Comparison of ENCODE assay signal across 28 cellular contexts in the genomic region with DNA sequence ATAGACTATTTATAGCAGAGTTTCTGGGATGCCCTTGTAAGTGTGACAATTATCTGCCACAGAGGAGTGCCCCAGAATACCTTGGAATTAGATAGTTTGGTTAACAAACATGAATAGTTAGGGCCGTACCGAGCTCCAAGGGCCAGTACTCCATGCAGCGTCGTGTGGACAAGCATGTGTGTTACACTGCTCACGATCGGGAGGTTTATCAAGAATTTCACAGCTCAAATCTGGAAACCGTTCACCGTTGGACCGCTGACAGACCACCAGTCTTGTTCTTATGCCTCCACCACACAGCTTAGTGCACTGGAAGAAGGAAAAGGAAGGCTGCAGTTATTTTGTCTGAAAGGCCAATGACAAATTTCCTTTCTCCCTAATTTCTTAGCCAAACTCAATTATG.
A peak's percentile ranks its signal among the peaks of the same experiment; 100 is the strongest.
DNase-seq lines count a peak whose midpoint lies in the region; ATAC-seq, FAIRE-seq and TF ChIP-seq lines count a peak whose summit lies in the region.
"Had no signal": no experiment of that assay in that cellular context is flagged by ENCODE, and none has a peak within 500 bp of the region (broad histone marks: within the 10 kb centered on the region; RNA-seq: fewer than 3 reads in every experiment).

No MANE protein-coding gene starts in this region.

- no peak for TF ChIP-seq POLR2A in gastroesophageal sphincter (IDR thresholded peaks at IDR 0.05)
- TF ChIP-seq POLR2A in GM12892 (IDR thresholded peaks at IDR 0.05; ENCODE audit: low read depth, low read length) = no peak

- no peak overlapping the region for H2AFZ ChIP-seq in Karpas-422 (ENCODE audit: low read length)
- H2AFZ ChIP-seq: GM23248 had no signal

- no peak overlapping the region for H3K27ac ChIP-seq in Karpas-422 (ENCODE audit: low read length)
- peak overlapping the region in 3 of 4 donors; percentile 72 to 81 (median 78) for H3K27ac ChIP-seq in gastroesophageal sphincter
- H3K27ac ChIP-seq in psoas muscle = peak overlapping the region; percentile 38
- no peak overlapping the region for H3K27ac ChIP-seq in effector memory CD4-positive, alpha-beta T cell (ENCODE audit: insufficient read depth, low read length, poor library complexity, severe bottlenecking)
- H3K27ac ChIP-seq: GM23248, RWPE1, SK-N-MC had no signal

- H3K79me2 ChIP-seq in Karpas-422 (ENCODE audit: low read length) = no peaks in the 10 kb centered on the region

- no peaks in the 10 kb centered on the region for H4K20me1 ChIP-seq in Karpas-422 (ENCODE audit: insufficient read depth, low read depth, low read length)

- no peaks in the 10 kb centered on the region for H3K9me2 ChIP-seq in Karpas-422 (replicated peaks; ENCODE audit: insufficient read depth, low read length)

- H3K36me3 ChIP-seq in Karpas-422 (ENCODE audit: insufficient read depth, low read length) = no peaks in the 10 kb centered on the region
- H3K36me3 ChIP-seq in gastroesophageal sphincter = peaks cover 0 to 5% of the 10 kb centered on the region in 2 donors
- peaks cover 2 to 56% of the 10 kb centered on the region in 2 donors for H3K36me3 ChIP-seq in psoas muscle (ENCODE audit: insufficient read depth in 1 of 2, low read depth in 1 of 2)
- H3K36me3 ChIP-seq in effector memory CD4-positive, alpha-beta T cell (ENCODE audit: control insufficient read depth, insufficient read depth, low read length) = no peaks in the 10 kb centered on the region

- intact Hi-C loops in left ventricle myocardium superior (cut with micrococcal nuclease) (no loop called here), psoas muscle (cut with DNase I) (no loop called here)

- WGBS in gastroesophageal sphincter (ENCODE audit: low coverage in 1 of 2), 2 donors = 83% methylated on average over 9 of the region's 9 CpGs; no CpG with 5 or more reads in 1 of the 2 donors
- WGBS in psoas muscle, 3 donors = 30 to 60% (median 36%) methylated on average over 9 of the region's 9 CpGs

- TF ChIP-seq CTCF in gastroesophageal sphincter (IDR thresholded peaks at IDR 0.05) = no peak
- TF ChIP-seq CTCF in psoas muscle (IDR thresholded peaks at IDR 0.05) = no peak

- DNase-seq in Karpas-422 (peak; percentile 10), left ventricle myocardium superior (peak; percentile 68), psoas muscle (peak in 1 of 2 donors; percentile 47), NCI-H2107 treated with DMSO at 0.1 percent for 48 hours (lab: John Stamatoyannopoulos, UW; ENCODE audit: unreplicated experiment) (no peak), NCI-H446 (lab: John Stamatoyannopoulos, UW) (no peak), GM12892 (ENCODE audit: insufficient read length) (no peak)
- no peak for DNase-seq in effector memory CD4-positive, alpha-beta T cell
- DNase-seq: 8988T; ACHN; BE2C; CD8-positive, alpha-beta memory T cell; DMS 273 treated with DMSO at 0.1 percent for 48 hours; DMS79 treated with DMSO at 0.1 percent for 48 hours; GF-D8; GM23248; H7; MV-4-11; NCI-H1105; NCI-H1436 treated with DMSO at 0.1 percent for 48 hours; NCI-H1930; NCI-H526 treated with DMSO at 0.1 percent for 48 hours; SIG-M5 had no signal

- H3K4me3 ChIP-seq in Karpas-422 (ENCODE audit: low read length) (no peak overlapping the region), gastroesophageal sphincter (no peak overlapping the region), psoas muscle (no peak overlapping the region)
- H3K4me3 ChIP-seq in effector memory CD4-positive, alpha-beta T cell (ENCODE audit: insufficient read depth, low read depth, low read length, poor library complexity, severe bottlenecking) = no peak overlapping the region
- H3K4me3 ChIP-seq: GM23248, K562, SK-N-MC had no signal

- ATAC-seq in gastroesophageal sphincter (no peak), left ventricle myocardium superior (peak; percentile 71), psoas muscle (peak; percentile 32 to 52 (median 42))
- ATAC-seq: K562, Panc1 had no signal

- H3K27me3 ChIP-seq in Karpas-422 (ENCODE audit: low read length) = peaks cover 3% of the 10 kb centered on the region; the same call in 1 of the 2 replicates
- H3K27me3 ChIP-seq in gastroesophageal sphincter = no peaks in the 10 kb centered on the region
- no peaks in the 10 kb centered on the region for H3K27me3 ChIP-seq in psoas muscle (ENCODE audit: insufficient read depth in 3 of 3, low read length in 2 of 3)
- H3K27me3 ChIP-seq in effector memory CD4-positive, alpha-beta T cell (replicated peaks; ENCODE audit: control insufficient read depth, insufficient read depth, low read length, poor library complexity, severe bottlenecking) = no peaks in the 10 kb centered on the region
- H3K27me3 ChIP-seq: BE2C had no signal

- no peak for FAIRE-seq in GM12892 (lab: Jason Lieb, UNC)
- FAIRE-seq: HTR-8/SVneo, K562 had no signal

- no peaks in the 10 kb centered on the region for H3K9me3 ChIP-seq in Karpas-422 (ENCODE audit: low read length)
- no peaks in the 10 kb centered on the region for H3K9me3 ChIP-seq in gastroesophageal sphincter
- no peaks in the 10 kb centered on the region for H3K9me3 ChIP-seq in psoas muscle
- no peaks in the 10 kb centered on the region for H3K9me3 ChIP-seq in effector memory CD4-positive, alpha-beta T cell (ENCODE audit: control insufficient read depth, low read length)
- H3K9me3 ChIP-seq: BE2C had no signal

- H3K9ac ChIP-seq in Karpas-422 (ENCODE audit: low read length) = no peak overlapping the region
- H3K9ac ChIP-seq: GM23248 had no signal

- no peak overlapping the region for H3K4me2 ChIP-seq in Karpas-422 (ENCODE audit: low read depth, low read length, poor library complexity, severe bottlenecking)

- H3K4me1 ChIP-seq in Karpas-422 (ENCODE audit: low read length) (no peaks in the 10 kb centered on the region), gastroesophageal sphincter (peaks cover 3 to 33% (median 8%) of the 10 kb centered on the region in 3 donors), psoas muscle (peaks cover 14% of the 10 kb centered on the region)
- no peaks in the 10 kb centered on the region for H3K4me1 ChIP-seq in effector memory CD4-positive, alpha-beta T cell (ENCODE audit: control insufficient read depth, insufficient read depth, low read length, poor library complexity, severe bottlenecking)

- TF ChIP-seq EP300 in gastroesophageal sphincter (IDR thresholded peaks at IDR 0.05) = no peak

Comparison
In these comparisons a context has a peak if more than half of its experiments do, and no peak if none do; other contexts are left out.
1. DNase-seq: peak in Karpas-422 (single experiment) and left ventricle myocardium superior (single experiment); none in NCI-H2107 treated with DMSO at 0.1 percent for 48 hours (single experiment), effector memory CD4-positive, alpha-beta T cell (0 of 3), NCI-H446 (0 of 2) and GM12892 (single experiment).
2. H3K27ac ChIP-seq: peak in gastroesophageal sphincter (3 of 4) and psoas muscle (single experiment); none in Karpas-422 (single experiment) and effector memory CD4-positive, alpha-beta T cell (single experiment).